Comparison of ENCODE assay signal across 8 cellular contexts in the genomic region with DNA sequence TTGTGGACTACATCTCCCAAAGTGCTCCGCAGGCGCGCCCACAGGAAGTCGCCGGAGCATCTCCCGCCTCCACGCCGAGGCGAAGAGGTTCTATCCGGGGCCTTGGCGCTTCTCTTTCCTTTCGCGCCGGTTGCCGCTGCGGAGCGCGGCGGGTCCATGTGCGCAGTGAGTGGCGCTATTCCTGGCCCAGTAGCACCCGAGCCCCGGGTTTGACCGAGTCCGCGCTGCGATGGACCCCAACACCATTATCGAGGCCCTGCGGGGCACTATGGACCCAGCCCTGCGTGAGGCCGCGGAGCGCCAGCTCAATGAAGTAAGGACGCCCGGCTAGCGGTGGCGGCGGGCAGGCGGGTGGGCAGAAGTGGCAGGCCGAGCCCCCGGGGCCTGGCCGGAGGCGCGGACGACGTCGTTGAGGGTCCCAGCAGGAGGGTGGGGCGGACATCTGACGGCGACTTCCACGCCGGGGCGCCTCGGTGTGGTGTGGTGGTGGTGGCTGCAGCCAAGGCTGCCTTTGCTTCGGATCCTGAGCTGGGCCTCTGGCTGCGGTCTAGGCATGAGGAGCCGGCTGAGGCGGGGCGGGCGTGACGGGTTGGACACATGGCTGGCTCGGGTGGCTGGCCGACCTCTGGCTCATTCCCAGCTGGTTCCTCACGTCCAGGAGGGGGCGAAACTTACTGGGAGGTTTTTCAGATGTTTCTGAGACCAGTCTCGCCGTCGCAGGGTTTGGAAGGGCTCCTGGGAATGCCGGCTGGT. TPM values are rescaled to one million over a fixed set of nuclear protein-coding genes. Genes with fewer than 3 reads are reported as not detected.
DNase-seq lines count a peak whose midpoint lies in the region; ATAC-seq and TF ChIP-seq lines count a peak whose summit lies in the region.

Gene IPO7 (plus strand): TSS at position 118 of the 753 bp plus-strand sequence. CDS start 112 bp downstream, at position 230.

- peak within 1 kb of the TSS; percentile 72 to 97 (median 95) for H3K27ac ChIP-seq in heart left ventricle
- peak within 1 kb of the TSS; percentile 94 for H3K27ac ChIP-seq in upper lobe of right lung

- ATAC-seq in HG02610 (IDR thresholded peaks at IDR 0.05; ENCODE audit: unreplicated experiment): peak; percentile 96
- ATAC-seq in heart left ventricle: peak; percentile 92 to 97 (median 96)
- ATAC-seq in upper lobe of right lung: peak; percentile 98

- peak; percentile 83 for DNase-seq in GM12864 (ENCODE audit: low read depth)
- peak; percentile 90 for DNase-seq in NCI-H1092 (lab: John Stamatoyannopoulos, UW)
- peak; percentile 81 for DNase-seq in T follicular helper cell (ENCODE audit: low read depth)
- peak; percentile 95 for DNase-seq in adipocyte (ENCODE audit: low read depth)
- DNase-seq in heart left ventricle: peak; percentile 90 to 95 (median 94)
- peak; percentile 97 for DNase-seq in posterior vena cava (ENCODE audit: low spot score)
- DNase-seq in upper lobe of right lung: peak; percentile 95

- H3K4me1 ChIP-seq in adipocyte (ENCODE audit: control insufficient read depth, insufficient read depth, low read length) (peaks cover 28% of the 10 kb centered on the region), heart left ventricle (peaks cover 0 to 42% (median 20%) of the 10 kb centered on the region in 12 donors), upper lobe of right lung (peaks cover 12% of the 10 kb centered on the region)

- H3K9ac ChIP-seq in adipocyte (ENCODE audit: low read length): peak within 1 kb of the TSS; percentile 99

- no peaks in the 10 kb centered on the region for H3K27me3 ChIP-seq in adipocyte (replicated peaks; ENCODE audit: control insufficient read depth, insufficient read depth, low read length)
- no peaks in the 10 kb centered on the region for H3K27me3 ChIP-seq in heart left ventricle
- no peaks in the 10 kb centered on the region for H3K27me3 ChIP-seq in upper lobe of right lung

- H3K4me3 ChIP-seq in GM12864 (ENCODE audit: low read depth, low read length) (peak within 1 kb of the TSS; percentile 77), adipocyte (ENCODE audit: low read length) (peak within 1 kb of the TSS; percentile 94), heart left ventricle (peak within 1 kb of the TSS; percentile 74 to 96 (median 89)), upper lobe of right lung (peak within 1 kb of the TSS; percentile 97)

- TF ChIP-seq CTCF in GM12864 (IDR thresholded peaks at IDR 0.05; ENCODE audit: low read depth, low read length, missing control alignments) (peak; percentile 12), heart left ventricle (IDR thresholded peaks at IDR 0.05) (peak in 6 of 12 donors; percentile 15 to 49 (median 35)), upper lobe of right lung (IDR thresholded peaks at IDR 0.05) (peak; percentile 25)

- WGBS in heart left ventricle, 4 donors: 0% methylated on average over 60 to 69 of the region's 69 CpGs

- intact Hi-C loops in heart left ventricle (cut with DNase I): loop anchor here in 6 of 10 donors (1.0 to 10.0 kb wide), 7 partner anchors 20 to 180 kb away; partner anchors contain the start of genes DENND5A (in 3 of the 6) and TMEM41B (in 2 of the 6)
- intact Hi-C loops in posterior vena cava (cut with DNase I): loop anchor here in 1 of 2 donors (10.0 kb wide), 1 partner anchor 70 kb away; the partner anchor contains the start of gene TMEM41B
- intact Hi-C loops in upper lobe of right lung (cut with DNase I): no loop called here

- TF ChIP-seq POLR2A in heart left ventricle (IDR thresholded peaks at IDR 0.05): peak in 1 of 2 donors; percentile 77

- H3K36me3 ChIP-seq in adipocyte (ENCODE audit: control insufficient read depth, insufficient read depth, low read length, severe bottlenecking): peaks cover 4% of the 10 kb centered on the region
- H3K36me3 ChIP-seq in heart left ventricle: peaks cover 0 to 5% (median 0%) of the 10 kb centered on the region in 9 donors
- no peaks in the 10 kb centered on the region for H3K36me3 ChIP-seq in upper lobe of right lung

- H3K9me3 ChIP-seq in adipocyte (ENCODE audit: control insufficient read depth, low read length) (no peaks in the 10 kb centered on the region), heart left ventricle (no peaks in the 10 kb centered on the region), upper lobe of right lung (no peaks in the 10 kb centered on the region)

RNA-seq across cellular contexts. Expression of gene IPO7, which starts in this region (rescaled TPM):
- total RNA-seq in heart left ventricle: 100 to 1,000 TPM in 8 of 9 donors, 10 to 100 TPM in 1; 71.7 to 200 (median 141) TPM
- polyA plus RNA-seq in heart left ventricle: 100 to 1,000 TPM in 1 of 2 donors, 10 to 100 TPM in 1; 25.6 to 150 TPM
- total RNA-seq in posterior vena cava: 100 to 1,000 TPM; 107 to 169 TPM
- 120 TPM for total RNA-seq in upper lobe of right lung

Comparison
In these comparisons a context has a peak if more than half of its experiments do, and no peak if none do; other contexts are left out.
1. Peak in every context shown above with its lines: DNase-seq, ATAC-seq, H3K4me3 ChIP-seq and H3K27ac ChIP-seq.